Comparison of ENCODE assay signal across 7 cellular contexts in genomic region chr22:28077166-28077565, GRCh38.
"Had no signal": no experiment of that assay in that cellular context is flagged by ENCODE, and none has a peak within 500 bp of the region (broad histone marks: within the 10 kb centered on the region; RNA-seq: fewer than 3 reads in every experiment).

No MANE protein-coding gene starts in this region.

- FAIRE-seq: HTR-8/SVneo, K562 had no signal

- H3K27ac ChIP-seq: HL-60, KMS-11 had no signal

- DNase-seq: IMR-90, KBM-7, KG1 had no signal

- H3K9ac ChIP-seq: KMS-11 had no signal

- ATAC-seq: K562 had no signal

- H3K4me2 ChIP-seq: KMS-11 had no signal

- H3K4me3 ChIP-seq: K562 had no signal
